ENCODE assay signal across 9 cellular contexts in the genomic region with DNA sequence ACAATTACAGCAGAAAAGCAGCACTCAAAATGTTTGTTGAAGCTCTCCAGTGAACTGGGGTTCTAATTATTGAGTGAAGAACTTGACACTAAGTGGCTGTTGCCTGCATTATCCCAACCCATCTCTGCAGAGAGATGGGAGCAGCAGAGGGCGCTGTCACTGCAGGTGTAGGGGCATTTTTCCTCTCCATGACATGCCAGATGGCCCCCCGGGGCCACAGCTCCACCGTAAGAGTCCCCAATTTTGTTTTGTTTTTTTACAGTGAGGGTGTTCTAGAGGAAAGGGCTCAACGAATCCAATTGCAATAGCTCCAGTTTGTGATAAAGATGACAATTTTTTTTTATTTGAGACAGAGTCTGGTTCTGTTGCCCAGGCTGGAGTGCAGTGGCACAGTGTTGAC. TPM values are rescaled to one million over a fixed set of nuclear protein-coding genes. Genes with fewer than 3 reads are reported as not detected.
DNase-seq lines count a peak whose midpoint lies in the region; ATAC-seq and TF ChIP-seq lines count a peak whose summit lies in the region.
"Had no signal": no experiment of that assay in that cellular context is flagged by ENCODE, and none has a peak within 500 bp of the region (broad histone marks: within the 10 kb centered on the region; RNA-seq: fewer than 3 reads in every experiment).

No MANE protein-coding gene starts in this region.

- H3K9me2 ChIP-seq in Loucy (replicated peaks; ENCODE audit: low read depth, low read length) = no peaks in the 10 kb centered on the region

- no peak for TF ChIP-seq POLR2A in testis (IDR thresholded peaks at IDR 0.05)
- TF ChIP-seq POLR2A in gastroesophageal sphincter (IDR thresholded peaks at IDR 0.05) = no peak

- no peaks in the 10 kb centered on the region for H4K20me1 ChIP-seq in Loucy (ENCODE audit: insufficient read depth, low read length, poor library complexity, severe bottlenecking)

- no peak for ATAC-seq in activated B cell treated with CpG ODN at 0.5 μM for 24 hours (ENCODE audit: low read depth)
- ATAC-seq in gastroesophageal sphincter = no peak
- no peak for ATAC-seq in HG02763 (IDR thresholded peaks at IDR 0.05; ENCODE audit: unreplicated experiment)
- ATAC-seq: activated naive CD4-positive, alpha-beta T cell treated with anti-CD3 and anti-CD28 coated beads, Interleukin-2, amount 50 U/mL, for 72 hours had no signal

- DNase-seq in activated T-cell treated with anti-CD3 and anti-CD28 coated beads for 1 hour (ENCODE audit: low read depth) (peak; percentile 26), activated B cell treated with CpG ODN at 0.5 μM for 24 hours (no peak), fibroblast of mammary gland (ENCODE audit: low read depth) (no peak), testis (peak; percentile 18)
- DNase-seq in activated T-cell treated with anti-CD3 and anti-CD28 coated beads, Interleukin-2, amount 50 U/mL, for 24 hours = no peak

- H3K4me2 ChIP-seq in Loucy (ENCODE audit: low read depth, low read length, poor library complexity, severe bottlenecking) = peak overlapping the region; percentile 80

- TF ChIP-seq CTCF in Loucy (conservative IDR thresholded peaks at IDR 0.05; ENCODE audit: low read length) = peak; percentile 95
- TF ChIP-seq CTCF in activated B cell treated with CpG ODN at 0.5 μM for 24 hours (IDR thresholded peaks at IDR 0.05) = no peak
- peak; percentile 40 for TF ChIP-seq CTCF in fibroblast of mammary gland (conservative IDR thresholded peaks at IDR 0.05; ENCODE audit: control insufficient read depth, insufficient read depth, low read depth, low read length)
- peak in 1 of 3 experiments; percentile 3 for TF ChIP-seq CTCF in testis (IDR thresholded peaks at IDR 0.05)
- TF ChIP-seq CTCF in gastroesophageal sphincter (IDR thresholded peaks at IDR 0.05) = peak in 1 of 4 experiments; percentile 31

- no peak overlapping the region for H3K4me3 Mint-ChIP-seq in activated T-cell treated with anti-CD3 and anti-CD28 coated beads, Interleukin-2, amount 50 U/mL, for 24 hours
- H3K4me3 Mint-ChIP-seq in activated B cell treated with CpG ODN at 0.5 μM for 24 hours = peak overlapping the region; percentile 62

- TF ChIP-seq EP300 in gastroesophageal sphincter (IDR thresholded peaks at IDR 0.05) = no peak

- H3K4me3 ChIP-seq in Loucy (ENCODE audit: low read length, poor library complexity, severe bottlenecking) (no peak overlapping the region), fibroblast of mammary gland (ENCODE audit: control insufficient read depth, low read depth, low read length) (no peak overlapping the region), testis (no peak overlapping the region), gastroesophageal sphincter (no peak overlapping the region)

- no peaks in the 10 kb centered on the region for H3K9me3 Mint-ChIP-seq in activated T-cell treated with anti-CD3 and anti-CD28 coated beads, Interleukin-2, amount 50 U/mL, for 24 hours
- H3K9me3 Mint-ChIP-seq in activated B cell treated with CpG ODN at 0.5 μM for 24 hours = no peaks in the 10 kb centered on the region
- H3K9me3 Mint-ChIP-seq: activated naive CD4-positive, alpha-beta T cell treated with anti-CD3 and anti-CD28 coated beads, Interleukin-2, amount 50 U/mL, for 72 hours had no signal

- H3K4me1 Mint-ChIP-seq in activated T-cell treated with anti-CD3 and anti-CD28 coated beads, Interleukin-2, amount 50 U/mL, for 24 hours (ENCODE audit: low read depth) = peaks cover 33% of the 10 kb centered on the region
- peaks cover 29% of the 10 kb centered on the region for H3K4me1 Mint-ChIP-seq in activated B cell treated with CpG ODN at 0.5 μM for 24 hours

- H3K36me3 ChIP-seq in Loucy (ENCODE audit: insufficient read depth, low read length) (no peaks in the 10 kb centered on the region), testis (ENCODE audit: low read depth, missing control alignments) (no peaks in the 10 kb centered on the region), gastroesophageal sphincter (peaks cover 0 to 2% of the 10 kb centered on the region in 2 donors)

- POLR2A ChIA-PET in activated B cell treated with CpG ODN at 0.5 μM for 24 hours (lab: Charles Lee) = interaction anchor here (0.7 to 1.6 kb wide), 4 partner anchors 11 to 63 kb away, joined by 3 to 7 read pairs (median 4); a partner anchor contains a TSS

- intact Hi-C loops in activated B cell treated with CpG ODN at 0.5 μM for 24 hours (cut with micrococcal nuclease) = loop anchor here (5.0 kb wide), 2 partner anchors 329 to 1366 kb away; a partner anchor contains a TSS
- intact Hi-C loops in testis (cut with DNase I; ENCODE audit: low total_unique reads) = no loop called here

- H3K9ac ChIP-seq in Loucy (ENCODE audit: low read depth, low read length, poor library complexity, severe bottlenecking) = no peak overlapping the region

- no peaks in the 10 kb centered on the region for H3K27me3 Mint-ChIP-seq in activated T-cell treated with anti-CD3 and anti-CD28 coated beads, Interleukin-2, amount 50 U/mL, for 24 hours
- no peaks in the 10 kb centered on the region for H3K27me3 Mint-ChIP-seq in activated B cell treated with CpG ODN at 0.5 μM for 24 hours

- WGBS in testis, 2 donors = 62 to 84% methylated on average over 4 of the region's 4 CpGs
- 50% methylated on average over 3 of the region's 4 CpGs; no CpG with 5 or more reads in 1 of the 2 donors for WGBS in gastroesophageal sphincter (ENCODE audit: low coverage in 1 of 2), 2 donors

- peaks cover 23% of the 10 kb centered on the region for H3K4me1 ChIP-seq in Loucy (ENCODE audit: insufficient read depth, low read length, poor library complexity, severe bottlenecking)
- H3K4me1 ChIP-seq in testis = peaks cover 27% of the 10 kb centered on the region
- peaks cover 0 to 51% (median 19%) of the 10 kb centered on the region in 3 donors for H3K4me1 ChIP-seq in gastroesophageal sphincter

- H3K9me3 ChIP-seq in Loucy (ENCODE audit: insufficient read depth, low read depth, low read length) (no peaks in the 10 kb centered on the region), testis (no peaks in the 10 kb centered on the region), gastroesophageal sphincter (no peaks in the 10 kb centered on the region)

- CTCF ChIA-PET in activated B cell treated with CpG ODN at 0.5 μM for 24 hours (lab: Charles Lee) = interaction anchor here (0.6 to 1.7 kb wide), 5 partner anchors 23 to 1052 kb away, joined by 3 to 5 read pairs (median 4); no protein-coding TSS in a partner anchor

- H3K27ac Mint-ChIP-seq in activated T-cell treated with anti-CD3 and anti-CD28 coated beads, Interleukin-2, amount 50 U/mL, for 24 hours = no peak overlapping the region
- no peak overlapping the region for H3K27ac Mint-ChIP-seq in activated B cell treated with CpG ODN at 0.5 μM for 24 hours
- H3K27ac Mint-ChIP-seq: activated naive CD4-positive, alpha-beta T cell treated with anti-CD3 and anti-CD28 coated beads, Interleukin-2, amount 50 U/mL, for 72 hours had no signal

- no peak overlapping the region for H2AFZ ChIP-seq in Loucy (ENCODE audit: low read length)

- H3K27ac ChIP-seq in testis (no peak overlapping the region), gastroesophageal sphincter (no peak overlapping the region)

- peaks cover 23% of the 10 kb centered on the region for H3K79me2 ChIP-seq in Loucy (ENCODE audit: insufficient read depth, low read length)

- H3K36me3 Mint-ChIP-seq in activated T-cell treated with anti-CD3 and anti-CD28 coated beads, Interleukin-2, amount 50 U/mL, for 24 hours (ENCODE audit: low read depth) = peaks cover 14% of the 10 kb centered on the region
- H3K36me3 Mint-ChIP-seq in activated B cell treated with CpG ODN at 0.5 μM for 24 hours (ENCODE audit: low read depth) = peaks cover 7% of the 10 kb centered on the region

- no peaks in the 10 kb centered on the region for H3F3A ChIP-seq in Loucy (ENCODE audit: low read depth)

- H3K27me3 ChIP-seq in Loucy (ENCODE audit: insufficient read depth, low read length, poor library complexity, severe bottlenecking) (no peaks in the 10 kb centered on the region), testis (no peaks in the 10 kb centered on the region), gastroesophageal sphincter (no peaks in the 10 kb centered on the region)

RNA-seq across cellular contexts. Expression of a gene that starts 1.9 kb away (rescaled TPM):
- total RNA-seq in activated B cell treated with CpG ODN at 0.5 μM for 24 hours = 8.7 and 9.9 TPM in 2 replicates
- total RNA-seq in testis = 10 to 100 TPM; 20.0 to 29.4 TPM
- 25.3 TPM for polyA plus RNA-seq in testis (ENCODE audit: insufficient read depth, low read depth, low replicate concordance)
- total RNA-seq in gastroesophageal sphincter = 10 to 100 TPM; 19.4 to 28.4 (median 23.9) TPM

Comparison
In these comparisons a context has a peak if more than half of its experiments do, and no peak if none do; other contexts are left out.
1. DNase-seq: peak in activated T-cell treated with anti-CD3 and anti-CD28 coated beads for 1 hour (single experiment) and testis (single experiment); none in activated T-cell treated with anti-CD3 and anti-CD28 coated beads, Interleukin-2, amount 50 U/mL, for 24 hours (single experiment), activated B cell treated with CpG ODN at 0.5 μM for 24 hours (single experiment) and fibroblast of mammary gland (single experiment).